8 cellular contexts compared by ENCODE assay signal in the genomic region with DNA sequence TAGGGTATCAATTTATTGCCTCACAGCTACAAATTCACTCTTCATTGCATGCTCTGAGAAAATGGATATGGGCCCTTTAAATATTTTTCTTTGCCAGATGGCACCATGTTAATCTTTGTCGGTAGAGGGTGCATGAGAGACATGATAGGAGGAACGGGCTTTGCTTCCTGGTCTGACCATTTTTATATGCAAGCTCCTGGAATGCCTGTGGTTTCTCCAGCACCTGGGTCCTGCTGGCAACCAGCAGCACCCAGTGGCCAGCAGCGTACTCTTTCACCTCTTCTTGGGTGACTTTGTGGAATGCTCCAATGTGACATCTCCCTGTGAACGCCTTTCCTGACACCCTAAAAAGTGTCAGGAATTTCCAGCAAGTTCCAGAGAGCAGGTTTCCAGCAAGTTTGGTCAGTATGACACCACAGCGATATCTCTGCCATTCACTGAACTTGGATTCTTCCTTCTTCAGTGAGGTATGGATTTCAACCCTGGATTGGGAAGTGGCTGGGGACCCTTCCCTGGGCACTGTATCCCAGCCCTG.
DNase-seq lines count a peak whose midpoint lies in the region; ATAC-seq, FAIRE-seq and TF ChIP-seq lines count a peak whose summit lies in the region.

No MANE protein-coding gene starts in this region.

- FAIRE-seq in astrocyte (lab: Jason Lieb, UNC) (peak; percentile 80), HepG2 (lab: Jason Lieb, UNC) (peak; percentile 58)

- in situ Hi-C loops in HepG2 (cut with HindIII; ENCODE audit: extremely low pct_ligation_motif_present, low pct_unique_long_range_greater_than_20kb): no loop called here

- no peaks in the 10 kb centered on the region for H4K20me1 ChIP-seq in astrocyte (ENCODE audit: insufficient read depth, low read length)
- H4K20me1 ChIP-seq in HepG2 (ENCODE audit: insufficient read depth, low read length): no peaks in the 10 kb centered on the region

- H3K9ac ChIP-seq in astrocyte (ENCODE audit: low read length): no peak overlapping the region
- H3K9ac ChIP-seq in HepG2 (ENCODE audit: insufficient read depth, low read depth, low read length): no peak overlapping the region

- peaks cover 22% of the 10 kb centered on the region for H3K4me1 Mint-ChIP-seq in astrocyte (ENCODE audit: low read depth, unreplicated experiment)
- H3K4me1 Mint-ChIP-seq in mesothelial cell of epicardium: no peaks in the 10 kb centered on the region

- H3K36me3 Mint-ChIP-seq in astrocyte (ENCODE audit: low read depth, unreplicated experiment): peaks cover 9% of the 10 kb centered on the region
- H3K36me3 Mint-ChIP-seq in mesothelial cell of epicardium: peaks cover 7% of the 10 kb centered on the region

- H3K4me3 Mint-ChIP-seq in astrocyte (ENCODE audit: unreplicated experiment): no peak overlapping the region
- H3K4me3 Mint-ChIP-seq in mesothelial cell of epicardium: no peak overlapping the region

- H3K4me2 ChIP-seq in astrocyte (ENCODE audit: low read length): peak overlapping the region; percentile 28
- H3K4me2 ChIP-seq in HepG2 (ENCODE audit: low read depth, low read length): peak overlapping the region; percentile 32

- POLR2A ChIA-PET in HepG2 (lab: Yijun Ruan, JAX): no interaction called here

- TF ChIP-seq CTCF in GM12865 (IDR thresholded peaks at IDR 0.05; ENCODE audit: insufficient read depth, low read depth, low read length, missing control alignments) (no peak), astrocyte (IDR thresholded peaks at IDR 0.05; ENCODE audit: insufficient read depth, low read depth, low read length) (peak; percentile 51), HepG2 (CRISPR knock-in tag; IDR thresholded peaks at IDR 0.05) (peak; percentile 47), mesothelial cell of epicardium (IDR thresholded peaks at IDR 0.05; ENCODE audit: unreplicated experiment) (no peak)

- no peak for TF ChIP-seq RAD21 in HepG2 (CRISPR knock-in tag; IDR thresholded peaks at IDR 0.05)

- no peaks in the 10 kb centered on the region for H3K79me2 ChIP-seq in astrocyte (ENCODE audit: insufficient read depth, low read length)
- no peaks in the 10 kb centered on the region for H3K79me2 ChIP-seq in HepG2 (ENCODE audit: insufficient read depth, low read length)

- TF ChIP-seq EP300 in HepG2 (IDR thresholded peaks at IDR 0.05; ENCODE audit: low read depth in 2 of 2, low read length in 2 of 2) (no peak), HepG2 (CRISPR knock-in tag; IDR thresholded peaks at IDR 0.05; ENCODE audit: borderline replicate concordance) (no peak)

- CTCF ChIA-PET in HepG2 (lab: Yijun Ruan, JAX; ENCODE audit: low intra/inter-chr PET ratio, low total read pairs): no interaction called here

- H3K9me3 Mint-ChIP-seq in astrocyte (ENCODE audit: unreplicated experiment) (peaks cover 12% of the 10 kb centered on the region), mesothelial cell of epicardium (peaks cover 26% of the 10 kb centered on the region)

- H3K4me1 ChIP-seq in astrocyte (ENCODE audit: insufficient read depth, low read length) (no peaks in the 10 kb centered on the region), HepG2 (ENCODE audit: insufficient read depth, low read length) (0 out of 2 replicates have a peak, but pooled peaks cover 18% of the 10 kb centered on the region)

- WGBS in HepG2 (ENCODE audit: low lambda C conversion rate): 39% methylated on average over 3 of the region's 5 CpGs

- no peak overlapping the region for H3K27ac Mint-ChIP-seq in astrocyte (ENCODE audit: unreplicated experiment)
- no peak overlapping the region for H3K27ac Mint-ChIP-seq in mesothelial cell of epicardium

- H3K27me3 Mint-ChIP-seq in astrocyte (ENCODE audit: low read depth, unreplicated experiment) (no peaks in the 10 kb centered on the region), mesothelial cell of epicardium (ENCODE audit: low read depth) (no peaks in the 10 kb centered on the region)

- intact Hi-C loops in HepG2 (cut with micrococcal nuclease; ENCODE audit: unreplicated experiment): no loop called here

- no TSS peak for BruUV-seq in HepG2 (replicated peaks; lab: Mats Ljungman, UMichigan)

- ATAC-seq in HepG2 (peak; percentile 96), GM19324 (IDR thresholded peaks at IDR 0.05; ENCODE audit: low FRiP score, unreplicated experiment) (no peak), HG02759 (IDR thresholded peaks at IDR 0.05; ENCODE audit: unreplicated experiment) (no peak)

- H2AFZ ChIP-seq in astrocyte (ENCODE audit: low read depth, low read length) (peak overlapping the region; percentile 3), HepG2 (ENCODE audit: low read length) (peak overlapping the region; percentile 62)

- no peak overlapping the region for H3K4me3 ChIP-seq in GM12865 (ENCODE audit: low read depth, low read length)
- H3K4me3 ChIP-seq in astrocyte (ENCODE audit: insufficient read depth, low read depth, low read length): no peak overlapping the region
- no peak overlapping the region for H3K4me3 ChIP-seq in HepG2 (replicated peaks in 1 of 3; ENCODE audit: insufficient read depth in 1 of 3, low read depth in 2 of 3, low read length in 3 of 3)

- H3K27ac ChIP-seq in astrocyte (ENCODE audit: low read depth, low read length): no peak overlapping the region
- no peak overlapping the region for H3K27ac ChIP-seq in HepG2 (ENCODE audit: extremely low read length, insufficient read depth, low read length)

- H3K36me3 ChIP-seq in astrocyte (ENCODE audit: insufficient read depth, low read length) (no peaks in the 10 kb centered on the region), HepG2 (replicated peaks in 1 of 2; ENCODE audit: control insufficient read depth in 1 of 2, insufficient read depth in 2 of 2, low read length in 2 of 2) (no peaks in the 10 kb centered on the region)

- H3K9me3 ChIP-seq in astrocyte (ENCODE audit: insufficient read depth, low read depth, low read length): no peaks in the 10 kb centered on the region
- no peaks in the 10 kb centered on the region; the same call in 1 of the 2 replicates for H3K9me3 ChIP-seq in HepG2 (ENCODE audit: low read length)

- peak; percentile 14 for DNase-seq in GM12865 (ENCODE audit: low read depth)
- peak; percentile 35 for DNase-seq in NCI-H2107 (lab: John Stamatoyannopoulos, UW)
- DNase-seq in astrocyte (ENCODE audit: low read depth): peak; percentile 84
- peak; percentile 66 for DNase-seq in HepG2 (ENCODE audit: low spot score)
- no peak for DNase-seq in mesothelial cell of epicardium (ENCODE audit: low spot score in 2 of 2, unreplicated experiment in 2 of 2)
- DNase-seq in Ammon's horn (ENCODE audit: low spot score): no peak

- H3K27me3 ChIP-seq in astrocyte (ENCODE audit: insufficient read depth, low read length) (no peaks in the 10 kb centered on the region), HepG2 (ENCODE audit: control insufficient read depth in 1 of 2, insufficient read depth in 2 of 2, low read length in 2 of 2) (no peaks in the 10 kb centered on the region)

- no peak for TF ChIP-seq POLR2A in HepG2 (IDR thresholded peaks at IDR 0.05; ENCODE audit: insufficient read depth in 1 of 2, low read depth in 2 of 2, low read length in 2 of 2)

TF ChIP-seq in HepG2, 621 proteins besides CTCF, POLR2A, EP300 and RAD21:
- TF ChIP-seq ZNF331 (CRISPR knock-in tag; IDR thresholded peaks at IDR 0.05): no peak
- 0 out of 2 replicates have a peak, but pooled peaks have one; percentile 23 for TF ChIP-seq ZNF644 (CRISPR knock-in tag; IDR thresholded peaks at IDR 0.05; ENCODE audit: low read depth)
- TF ChIP-seq STAG1 (CRISPR knock-in tag; IDR thresholded peaks at IDR 0.05): peak; percentile 43
- TF ChIP-seq, protein P1, sequence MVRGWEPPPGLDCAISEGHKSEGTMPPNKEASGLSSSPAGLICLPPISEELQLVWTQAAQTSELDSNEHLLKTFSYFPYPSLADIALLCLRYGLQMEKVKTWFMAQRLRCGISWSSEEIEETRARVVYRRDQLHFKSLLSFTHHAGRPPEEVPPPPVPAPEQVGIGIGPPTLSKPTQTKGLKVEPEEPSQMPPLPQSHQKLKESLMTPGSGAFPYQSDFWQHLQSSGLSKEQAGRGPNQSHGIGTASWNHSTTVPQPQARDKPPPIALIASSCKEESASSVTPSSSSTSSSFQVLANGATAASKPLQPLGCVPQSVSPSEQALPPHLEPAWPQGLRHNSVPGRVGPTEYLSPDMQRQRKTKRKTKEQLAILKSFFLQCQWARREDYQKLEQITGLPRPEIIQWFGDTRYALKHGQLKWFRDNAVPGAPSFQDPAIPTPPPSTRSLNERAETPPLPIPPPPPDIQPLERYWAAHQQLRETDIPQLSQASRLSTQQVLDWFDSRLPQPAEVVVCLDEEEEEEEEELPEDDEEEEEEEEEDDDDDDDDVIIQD (CRISPR knock-in tag; IDR thresholded peaks at IDR 0.05; ENCODE audit: low read depth): no peak
- peak; percentile 32 for TF ChIP-seq TEAD3 (CRISPR knock-in tag; optimal IDR thresholded peaks at IDR 0.05; ENCODE audit: borderline replicate concordance)
- TF ChIP-seq, protein P2, sequence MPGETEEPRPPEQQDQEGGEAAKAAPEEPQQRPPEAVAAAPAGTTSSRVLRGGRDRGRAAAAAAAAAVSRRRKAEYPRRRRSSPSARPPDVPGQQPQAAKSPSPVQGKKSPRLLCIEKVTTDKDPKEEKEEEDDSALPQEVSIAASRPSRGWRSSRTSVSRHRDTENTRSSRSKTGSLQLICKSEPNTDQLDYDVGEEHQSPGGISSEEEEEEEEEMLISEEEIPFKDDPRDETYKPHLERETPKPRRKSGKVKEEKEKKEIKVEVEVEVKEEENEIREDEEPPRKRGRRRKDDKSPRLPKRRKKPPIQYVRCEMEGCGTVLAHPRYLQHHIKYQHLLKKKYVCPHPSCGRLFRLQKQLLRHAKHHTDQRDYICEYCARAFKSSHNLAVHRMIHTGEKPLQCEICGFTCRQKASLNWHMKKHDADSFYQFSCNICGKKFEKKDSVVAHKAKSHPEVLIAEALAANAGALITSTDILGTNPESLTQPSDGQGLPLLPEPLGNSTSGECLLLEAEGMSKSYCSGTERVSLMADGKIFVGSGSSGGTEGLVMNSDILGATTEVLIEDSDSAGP (CRISPR knock-in tag; IDR thresholded peaks at IDR 0.05; ENCODE audit: borderline replicate concordance): peak; percentile 91
- TF ChIP-seq ZMYM4 (CRISPR knock-in tag; IDR thresholded peaks at IDR 0.05): peak; percentile 40; the same call in 1 of the 2 replicates
- 0 out of 2 replicates have a peak, but pooled peaks have one; percentile 36 for TF ChIP-seq ZNF605 (CRISPR knock-in tag; IDR thresholded peaks at IDR 0.05)
- TF ChIP-seq TCF12 (IDR thresholded peaks at IDR 0.05): no peak
- no peak for TF ChIP-seq TCF12 (CRISPR knock-in tag; IDR thresholded peaks at IDR 0.05)

Comparison
In these comparisons a context has a peak if more than half of its experiments do, and no peak if none do; other contexts are left out.
1. DNase-seq: peak in GM12865 (single experiment), NCI-H2107 (single experiment), astrocyte (single experiment) and HepG2 (single experiment); none in mesothelial cell of epicardium (0 of 2) and Ammon's horn (single experiment).
2. CTCF ChIP-seq: peak in astrocyte (single experiment) and HepG2 (single experiment); none in GM12865 (single experiment) and mesothelial cell of epicardium (single experiment).